Comparison of ENCODE assay signal across 30 cellular contexts in genomic region chr17:61312406-61313295, GRCh38.
A peak's percentile ranks its signal among the peaks of the same experiment; 100 is the strongest.
DNase-seq lines count a peak whose midpoint lies in the region; ATAC-seq, FAIRE-seq and TF ChIP-seq lines count a peak whose summit lies in the region.
"Had no signal": no experiment of that assay in that cellular context is flagged by ENCODE, and none has a peak within 500 bp of the region (broad histone marks: within the 10 kb centered on the region; RNA-seq: fewer than 3 reads in every experiment).

No MANE protein-coding gene starts in this region.

- no peak overlapping the region for H2AK5ac ChIP-seq in neuronal stem cell (ENCODE audit: low read depth, low read length)

- FAIRE-seq in RCC 7860 (lab: Jason Lieb, UNC): no peak
- FAIRE-seq: A204.1, GM18507, H1 had no signal

- H2AFZ ChIP-seq in neuronal stem cell (ENCODE audit: low read length): no peak overlapping the region

- H3K14ac ChIP-seq in neuronal stem cell (ENCODE audit: low read length): no peak overlapping the region

- H2BK5ac ChIP-seq in neuronal stem cell (ENCODE audit: low read length): peak overlapping the region; percentile 67

- no peak overlapping the region for H2BK15ac ChIP-seq in neuronal stem cell (ENCODE audit: low read length)

- H2BK120ac ChIP-seq in neuronal stem cell (ENCODE audit: low read depth, low read length): no peak overlapping the region

- H3K27me3 ChIP-seq in left ventricle myocardium inferior (ENCODE audit: low read depth): no peaks in the 10 kb centered on the region
- H3K27me3 ChIP-seq in neuronal stem cell (ENCODE audit: control insufficient read depth in 3 of 3, insufficient read depth in 3 of 3, low read depth in 1 of 3, low read length in 3 of 3): no peaks in the 10 kb centered on the region
- H3K27me3 ChIP-seq: BE2C, breast epithelium, colonic mucosa, spleen had no signal

- no peak overlapping the region for H3K18ac ChIP-seq in neuronal stem cell (ENCODE audit: low read length)

- intact Hi-C loops in left ventricle myocardium inferior (cut with micrococcal nuclease): no loop called here
- intact Hi-C loops in left ventricle myocardium superior (cut with micrococcal nuclease): no loop called here
- intact Hi-C loops in activated T-helper 1 cell treated with anti-CD3 and anti-CD28 coated beads, Interleukin-12 subunit alpha, Interleukin-12 subunit beta, Interleukin-2, Interleukin-4 antibody, amounts not matched to agents 30 ng/mL and 10 ng/mL and 1 ng/mL, durations not matched to agents 14 hours and 24 hours and 36 hours (cut with micrococcal nuclease): no loop called here

- H3K4me1 ChIP-seq in left ventricle myocardium inferior (peaks cover 30% of the 10 kb centered on the region), neuronal stem cell (ENCODE audit: control insufficient read depth in 2 of 2, insufficient read depth in 1 of 2, low read depth in 1 of 2, low read length in 2 of 2) (peaks cover 0 to 9% of the 10 kb centered on the region in 2 donors)
- H3K4me1 ChIP-seq: colonic mucosa had no signal

- H3K36me3 Mint-ChIP-seq in activated T-helper 1 cell treated with anti-CD3 and anti-CD28 coated beads, Interleukin-12 subunit alpha, Interleukin-12 subunit beta, Interleukin-2, Interleukin-4 antibody, amounts not matched to agents 30 ng/mL and 10 ng/mL and 1 ng/mL, durations not matched to agents 14 hours and 24 hours and 36 hours (ENCODE audit: low read depth): no peaks in the 10 kb centered on the region
- H3K36me3 Mint-ChIP-seq: naive B cell; stimulated activated effector memory CD8-positive, alpha-beta T cell treated with anti-CD3 and anti-CD28 coated beads, Interleukin-12 subunit alpha, Interleukin-12 subunit beta, amount 100 ng/mL, for 72 hours had no signal

- H3K9me3 Mint-ChIP-seq in activated T-helper 1 cell treated with anti-CD3 and anti-CD28 coated beads, Interleukin-12 subunit alpha, Interleukin-12 subunit beta, Interleukin-2, Interleukin-4 antibody, amounts not matched to agents 30 ng/mL and 10 ng/mL and 1 ng/mL, durations not matched to agents 14 hours and 24 hours and 36 hours: no peaks in the 10 kb centered on the region
- H3K9me3 Mint-ChIP-seq: activated naive CD4-positive, alpha-beta T cell treated with anti-CD3 and anti-CD28 coated beads for 36 hours; activated T-cell treated with anti-CD3 and anti-CD28 coated beads, Interleukin-2, amount 50 U/mL, for 4 hours; memory B cell; naive B cell; stimulated activated effector memory CD8-positive, alpha-beta T cell treated with anti-CD3 and anti-CD28 coated beads, Interleukin-12 subunit alpha, Interleukin-12 subunit beta, amount 100 ng/mL, for 72 hours; T-helper 1 cell treated with Interleukin-12 subunit alpha and Interleukin-12 subunit beta and Interleukin-4 antibody, amounts not matched to agents 30 μg/mL and 1 μg/mL, for 36 hours had no signal

- H3K4ac ChIP-seq in neuronal stem cell (ENCODE audit: low read length): no peak overlapping the region

- H3K79me1 ChIP-seq in neuronal stem cell (ENCODE audit: low read depth, low read length): no peaks in the 10 kb centered on the region

- no peak overlapping the region for H3K4me3 Mint-ChIP-seq in activated T-helper 1 cell treated with anti-CD3 and anti-CD28 coated beads, Interleukin-12 subunit alpha, Interleukin-12 subunit beta, Interleukin-2, Interleukin-4 antibody, amounts not matched to agents 30 ng/mL and 10 ng/mL and 1 ng/mL, durations not matched to agents 14 hours and 24 hours and 36 hours
- H3K4me3 Mint-ChIP-seq: activated naive CD4-positive, alpha-beta T cell treated with anti-CD3 and anti-CD28 coated beads for 36 hours; activated T-cell treated with anti-CD3 and anti-CD28 coated beads, Interleukin-2, amount 50 U/mL, for 4 hours; memory B cell; naive B cell; stimulated activated effector memory CD8-positive, alpha-beta T cell treated with anti-CD3 and anti-CD28 coated beads, Interleukin-12 subunit alpha, Interleukin-12 subunit beta, amount 100 ng/mL, for 72 hours; T-helper 1 cell treated with Interleukin-12 subunit alpha and Interleukin-12 subunit beta and Interleukin-4 antibody, amounts not matched to agents 30 μg/mL and 1 μg/mL, for 36 hours had no signal

- no peak overlapping the region for H3K27ac Mint-ChIP-seq in activated T-helper 1 cell treated with anti-CD3 and anti-CD28 coated beads, Interleukin-12 subunit alpha, Interleukin-12 subunit beta, Interleukin-2, Interleukin-4 antibody, amounts not matched to agents 30 ng/mL and 10 ng/mL and 1 ng/mL, durations not matched to agents 14 hours and 24 hours and 36 hours
- H3K27ac Mint-ChIP-seq: activated naive CD4-positive, alpha-beta T cell treated with anti-CD3 and anti-CD28 coated beads for 36 hours; memory B cell; naive B cell; stimulated activated effector memory CD8-positive, alpha-beta T cell treated with anti-CD3 and anti-CD28 coated beads, Interleukin-12 subunit alpha, Interleukin-12 subunit beta, amount 100 ng/mL, for 72 hours; T-helper 1 cell treated with Interleukin-12 subunit alpha and Interleukin-12 subunit beta and Interleukin-4 antibody, amounts not matched to agents 30 μg/mL and 1 μg/mL, for 36 hours had no signal

- H3K4me3 ChIP-seq in left ventricle myocardium inferior: no peak overlapping the region
- H3K4me3 ChIP-seq in neuronal stem cell (ENCODE audit: low read length in 2 of 2): no peak overlapping the region
- H3K4me3 ChIP-seq: colonic mucosa, SK-N-MC, spleen had no signal

- WGBS in neuronal stem cell (ENCODE audit: extremely low coverage in 2 of 2, insufficient read length in 2 of 2, insufficient replicate concordance in 1 of 2), 2 donors: no CpG with 5 or more reads among the region's 15 CpGs

- no peak overlapping the region for H3K23ac ChIP-seq in neuronal stem cell (ENCODE audit: low read depth, low read length, poor library complexity)

- H3K9ac ChIP-seq in neuronal stem cell (ENCODE audit: low read depth, low read length, poor library complexity): no peak overlapping the region

- H3K36me3 ChIP-seq in left ventricle myocardium inferior (no peaks in the 10 kb centered on the region), neuronal stem cell (replicated peaks in 1 of 2; ENCODE audit: control insufficient read depth in 2 of 2, insufficient read depth in 2 of 2, low read length in 2 of 2) (no peaks in the 10 kb centered on the region)
- H3K36me3 ChIP-seq: BE2C, breast epithelium, colonic mucosa, spleen had no signal

- no peak overlapping the region for H4K91ac ChIP-seq in neuronal stem cell (ENCODE audit: low read depth, low read length, poor library complexity)

- peak overlapping the region; percentile 85 for H3K27ac ChIP-seq in left ventricle myocardium inferior (replicated peaks)
- H3K27ac ChIP-seq in neuronal stem cell (replicated peaks; ENCODE audit: low read length): no peak overlapping the region
- H3K27ac ChIP-seq in RWPE1: no peak overlapping the region
- H3K27ac ChIP-seq: colonic mucosa, SK-N-MC had no signal

- no peak overlapping the region for H3K4me2 ChIP-seq in neuronal stem cell (ENCODE audit: insufficient read depth, low read length, poor library complexity, severe bottlenecking)

- H2BK12ac ChIP-seq in neuronal stem cell (ENCODE audit: low read length): no peak overlapping the region

- DNase-seq in left ventricle myocardium inferior (no peak), left ventricle myocardium superior (no peak), epidermal melanocyte (ENCODE audit: insufficient read length, low spot score) (peak; percentile 66), neuronal stem cell (ENCODE audit: low spot score) (no peak), RCC 7860 (ENCODE audit: low spot score) (no peak), dedifferentiated amniotic fluid mesenchymal stem cell (ENCODE audit: extremely low spot score) (no peak), RWPE1 (ENCODE audit: low spot score) (no peak)
- no peak for DNase-seq in activated T-helper 1 cell treated with anti-CD3 and anti-CD28 coated beads, Interleukin-12 subunit alpha, Interleukin-12 subunit beta, Interleukin-2, Interleukin-4 antibody, amounts not matched to agents 30 ng/mL and 10 ng/mL and 1 ng/mL, durations not matched to agents 14 hours and 24 hours and 36 hours (ENCODE audit: low spot score)
- DNase-seq: activated CD4-positive, alpha-beta T cell treated with anti-CD3 and anti-CD28 coated beads for 4 hours; activated naive CD4-positive, alpha-beta T cell treated with anti-CD3 and anti-CD28 coated beads for 36 hours; activated T-cell treated with anti-CD3 and anti-CD28 coated beads, Interleukin-2, amount 50 U/mL, for 4 hours; amniotic stem cell; BE2C; colonic mucosa; GDM1; naive B cell; NCI-H1694 treated with DMSO at 0.1 percent for 48 hours; NCI-H2227 treated with DMSO at 0.1 percent for 48 hours; NCI-H748 treated with DMSO at 0.1 percent for 48 hours; RPMI8226; stimulated activated CD4-positive, alpha-beta T cell treated with anti-CD3 and anti-CD28 coated beads, Interleukin-2, amount 100 ng/mL, for 48 hours had no signal

- H3K9me3 ChIP-seq in left ventricle myocardium inferior (replicated peaks): no peaks in the 10 kb centered on the region
- H3K9me3 ChIP-seq in neuronal stem cell (replicated peaks in 1 of 2; ENCODE audit: control insufficient read depth in 2 of 2, insufficient read depth in 1 of 2, low read depth in 1 of 2, low read length in 2 of 2): no peaks in the 10 kb centered on the region
- H3K9me3 ChIP-seq: BE2C, breast epithelium, colonic mucosa, spleen had no signal

- H3K4me1 Mint-ChIP-seq in activated T-helper 1 cell treated with anti-CD3 and anti-CD28 coated beads, Interleukin-12 subunit alpha, Interleukin-12 subunit beta, Interleukin-2, Interleukin-4 antibody, amounts not matched to agents 30 ng/mL and 10 ng/mL and 1 ng/mL, durations not matched to agents 14 hours and 24 hours and 36 hours (ENCODE audit: low read depth): no peaks in the 10 kb centered on the region
- H3K4me1 Mint-ChIP-seq: memory B cell; naive B cell; stimulated activated effector memory CD8-positive, alpha-beta T cell treated with anti-CD3 and anti-CD28 coated beads, Interleukin-12 subunit alpha, Interleukin-12 subunit beta, amount 100 ng/mL, for 72 hours had no signal

- H4K8ac ChIP-seq in neuronal stem cell (ENCODE audit: low read depth, low read length): no peak overlapping the region

- no peak for ATAC-seq in left ventricle myocardium superior
- ATAC-seq: activated T-cell treated with anti-CD3 and anti-CD28 coated beads, Interleukin-2, amount 50 U/mL, for 4 hours; stimulated activated effector memory CD8-positive, alpha-beta T cell treated with anti-CD3 and anti-CD28 coated beads, Interleukin-12 subunit alpha, Interleukin-12 subunit beta, amount 100 ng/mL, for 72 hours had no signal

- POLR2A ChIA-PET in RWPE1 (lab: Yijun Ruan, JAX; ENCODE audit: low non-redundant PET): no interaction called here

- CTCF ChIA-PET in RWPE1 (lab: Yijun Ruan, JAX): no interaction called here

- peaks cover 2% of the 10 kb centered on the region for H3K27me3 Mint-ChIP-seq in activated T-helper 1 cell treated with anti-CD3 and anti-CD28 coated beads, Interleukin-12 subunit alpha, Interleukin-12 subunit beta, Interleukin-2, Interleukin-4 antibody, amounts not matched to agents 30 ng/mL and 10 ng/mL and 1 ng/mL, durations not matched to agents 14 hours and 24 hours and 36 hours (ENCODE audit: insufficient read depth)
- H3K27me3 Mint-ChIP-seq: memory B cell, naive B cell had no signal

- TF ChIP-seq CTCF in left ventricle myocardium inferior (IDR thresholded peaks at IDR 0.05; ENCODE audit: borderline replicate concordance): no peak
- no peak for TF ChIP-seq CTCF in RWPE1 (conservative IDR thresholded peaks at IDR 0.05; ENCODE audit: low read depth)
